16 cellular contexts compared by ENCODE assay signal in the genomic region with DNA sequence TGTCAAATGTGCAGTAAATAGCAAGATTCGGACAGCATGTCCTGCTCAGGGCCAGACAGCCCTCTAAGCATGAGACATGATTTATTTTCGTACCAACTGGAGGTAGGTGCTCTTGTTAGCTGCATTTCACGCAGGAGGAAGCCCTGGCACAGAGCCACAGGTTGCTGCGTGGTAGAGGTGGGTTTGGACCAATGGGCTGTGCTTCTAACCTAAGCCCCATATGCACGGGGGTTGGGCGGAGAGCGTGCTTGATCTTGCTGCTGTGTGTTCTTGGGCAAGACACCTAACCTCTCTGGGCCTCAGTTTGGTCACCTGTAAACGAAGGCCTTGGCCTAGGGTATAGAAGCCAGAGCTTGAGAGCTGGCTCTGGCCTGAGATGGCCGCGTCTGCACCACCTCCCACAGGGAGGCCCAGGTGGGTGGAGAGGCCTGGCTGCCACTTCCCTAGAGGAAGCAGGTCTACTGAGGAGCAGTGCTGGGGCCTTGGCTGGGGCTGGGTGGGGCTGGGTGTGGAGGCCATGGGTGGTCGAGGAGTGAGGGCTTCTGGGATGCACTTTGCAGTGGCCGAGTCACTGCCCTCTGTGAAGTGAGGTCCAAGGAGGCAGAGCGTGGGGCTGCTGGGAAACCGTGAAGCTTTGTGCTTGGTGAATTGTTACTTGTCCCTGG. TPM values are rescaled to one million over a fixed set of nuclear protein-coding genes. Genes with fewer than 3 reads are reported as not detected.
DNase-seq lines count a peak whose midpoint lies in the region; ATAC-seq, FAIRE-seq and TF ChIP-seq lines count a peak whose summit lies in the region.
"Had no signal": no experiment of that assay in that cellular context is flagged by ENCODE, and none has a peak within 500 bp of the region (broad histone marks: within the 10 kb centered on the region; RNA-seq: fewer than 3 reads in every experiment).

No MANE protein-coding gene starts in this region.

- SMC1A ChIA-PET in GM12878 (lab: Charles Lee; ENCODE audit: uncharacterized antibody, unreplicated experiment) = interaction anchor here (1.3 to 1.8 kb wide), 2 partner anchors 9 to 33 kb away, joined by 3 to 6 read pairs; no protein-coding TSS in a partner anchor

- H4K20me1 ChIP-seq in H9 (ENCODE audit: control insufficient read depth, insufficient read depth, insufficient read length) = no peaks in the 10 kb centered on the region
- H4K20me1 ChIP-seq in GM12878 (ENCODE audit: control insufficient read depth, insufficient read depth) = no peaks in the 10 kb centered on the region

- H4K8ac ChIP-seq in H9 (replicated peaks; ENCODE audit: insufficient read length, low read depth, low read length) = no peak overlapping the region

- H4K91ac ChIP-seq in H9 (ENCODE audit: insufficient read length, low read depth, low read length) = no peak overlapping the region

- BruUV-seq in GM12878 (replicated peaks; lab: Mats Ljungman, UMichigan) = no TSS peak

- H3K79me2 ChIP-seq in H9 (ENCODE audit: insufficient read depth, low read length) = no peaks in the 10 kb centered on the region; the same call in 1 of the 2 replicates
- no peaks in the 10 kb centered on the region; the same call in 1 of the 2 replicates for H3K79me2 ChIP-seq in GM12878 (ENCODE audit: control insufficient read depth, insufficient read depth, low read length)

- H3K9me3 ChIP-seq in H9 (ENCODE audit: control insufficient read depth, low read depth, low read length) (no peaks in the 10 kb centered on the region), GM12878 (replicated peaks; ENCODE audit: control insufficient read depth, insufficient read depth, low read length) (no peaks in the 10 kb centered on the region), left lung (no peaks in the 10 kb centered on the region)
- H3K9me3 ChIP-seq: pancreas had no signal

- H3K9ac ChIP-seq in H9 (ENCODE audit: extremely low read depth, insufficient read length, low read length) (no peak overlapping the region), GM12878 (ENCODE audit: control insufficient read depth, insufficient read depth, low read length) (no peak overlapping the region; the same call in 1 of the 2 replicates)

- peaks cover 39 to 63% of the 10 kb centered on the region in 2 experiments for H3K4me1 Mint-ChIP-seq in H9
- H3K4me1 Mint-ChIP-seq in stimulated activated memory B cell treated with anti-CD40 and anti-IgM and Interleukin-4, amounts not matched to agents 10 μg/mL and 1 μg/mL and 100 μg/mL, for 72 hours = peaks cover 84% of the 10 kb centered on the region
- peaks cover 23% of the 10 kb centered on the region for H3K4me1 Mint-ChIP-seq in activated T-cell treated with anti-CD3 and anti-CD28 coated beads, Interleukin-2, amount 50 U/mL, for 4 hours (ENCODE audit: low read depth)

- H3K36me3 ChIP-seq in GM12878 (ENCODE audit: control insufficient read depth in 2 of 2, insufficient read depth in 2 of 2, low read length in 1 of 2) = no peaks in the 10 kb centered on the region
- H3K36me3 ChIP-seq in left lung = no peaks in the 10 kb centered on the region
- H3K36me3 ChIP-seq: pancreas had no signal

- RAD21 ChIA-PET in GM12878 (lab: Charles Lee; ENCODE audit: unreplicated experiment) = interaction anchor here (0.9 to 1.3 kb wide), 3 partner anchors 9 to 18 kb away, joined by 3 to 4 read pairs (median 3); no protein-coding TSS in a partner anchor

- no peak overlapping the region for H2BK120ac ChIP-seq in H9 (ENCODE audit: low read depth, low read length, poor library complexity, severe bottlenecking)

- FAIRE-seq in GM12878 (lab: Jason Lieb, UNC) = no peak
- FAIRE-seq: G401.6, GM18507, pancreas had no signal

- H3K27ac ChIP-seq in H9 (ENCODE audit: insufficient read length, low read depth, low read length) = no peak overlapping the region
- no peak overlapping the region for H3K27ac ChIP-seq in GM12878 (ENCODE audit: control insufficient read depth, insufficient read depth)
- H3K27ac ChIP-seq in left lung = no peak overlapping the region
- H3K27ac ChIP-seq: C4-2B had no signal

- H2BK20ac ChIP-seq in H9 (ENCODE audit: low read depth, low read length, poor library complexity, severe bottlenecking) = no peak overlapping the region

- no peak overlapping the region for H2AK5ac ChIP-seq in H9 (ENCODE audit: insufficient read length, low read length)

- H3K27me3 ChIP-seq in H9 (ENCODE audit: insufficient read depth, low read length) (no peaks in the 10 kb centered on the region), GM12878 (replicated peaks in 1 of 2; ENCODE audit: control insufficient read depth in 2 of 2, insufficient read depth in 2 of 2, low read length in 1 of 2) (no peaks in the 10 kb centered on the region), left lung (no peaks in the 10 kb centered on the region)
- H3K27me3 ChIP-seq: pancreas had no signal

- H4K5ac ChIP-seq in H9 (ENCODE audit: insufficient read length, low read depth, low read length) = no peak overlapping the region

- no peak overlapping the region for H2BK5ac ChIP-seq in H9 (ENCODE audit: insufficient read length, low read length)

- DNase-seq in H9 (peak; percentile 19), GM12878 (ENCODE audit: low read depth, low spot score) (no peak), left lung (peak; percentile 32 to 79), NCI-H446 treated with DMSO at 0.1 percent for 48 hours (lab: John Stamatoyannopoulos, UW) (no peak), AG08396 (ENCODE audit: low spot score) (no peak)
- no peak for DNase-seq in activated T-cell treated with anti-CD3 and anti-CD28 coated beads, Interleukin-2, amount 50 U/mL, for 4 hours
- DNase-seq in stimulated activated CD4-positive, alpha-beta T cell treated with anti-CD3 and anti-CD28 coated beads, Interleukin-4, amount 100 ng/mL, for 4 hours = no peak
- DNase-seq: activated CD8-positive, alpha-beta memory T cell treated with anti-CD3 and anti-CD28 coated beads for 24 hours; activated naive CD4-positive, alpha-beta T cell treated with Interleukin-2 at 50 U/mL for 16 hours; foreskin fibroblast had no signal

- TF ChIP-seq POLR2A in GM12878 (IDR thresholded peaks at IDR 0.05; ENCODE audit: low read depth, low read length) = no peak

- no CpG with 5 or more reads among the region's 14 CpGs for WGBS in H9 (ENCODE audit: extremely low coverage, insufficient read length, low lambda C conversion rate)
- WGBS in GM12878 (ENCODE audit: insufficient coverage, insufficient replicate concordance, low lambda C conversion rate, missing lambda C conversion rate) = 51% methylated on average over 14 of the region's 14 CpGs

- H3K56ac ChIP-seq in H9 (ENCODE audit: insufficient read length, low read depth, low read length) = no peak overlapping the region

- H2AFZ ChIP-seq in H9 (ENCODE audit: low read length) (no peak overlapping the region), GM12878 (ENCODE audit: control insufficient read depth, low read depth, low read length) (no peak overlapping the region)

- no peak overlapping the region for H3K4me3 ChIP-seq in GM12878
- no peak overlapping the region for H3K4me3 ChIP-seq in left lung
- H3K4me3 ChIP-seq: pancreas had no signal

- H3K4me2 ChIP-seq in H9 (ENCODE audit: insufficient read depth, insufficient read length, low read length) = no peak overlapping the region
- H3K4me2 ChIP-seq in GM12878 (ENCODE audit: control insufficient read depth, insufficient read depth) = peak overlapping the region; percentile 49; the same call in 1 of the 2 replicates

- TF ChIP-seq RAD21 in GM12878 (IDR thresholded peaks at IDR 0.05; ENCODE audit: insufficient read depth, low read depth, low read length) = no peak

- no peak overlapping the region for H2BK15ac ChIP-seq in H9 (ENCODE audit: low read depth, low read length)

- H2BK12ac ChIP-seq in H9 (ENCODE audit: insufficient read length, low read depth, low read length) = no peak overlapping the region

- TF ChIP-seq EP300 in GM12878 (IDR thresholded peaks at IDR 0.05; ENCODE audit: borderline replicate concordance in 1 of 2, control insufficient read depth in 1 of 2, low read depth in 2 of 2, low read length in 2 of 2) = no peak

- H3T11ph ChIP-seq in H9 (ENCODE audit: low read length) = no peak overlapping the region

- no peak; the same call in 2 of the 3 replicates for ATAC-seq in GM12878
- no peak for ATAC-seq in left lung
- no peak for ATAC-seq in stimulated activated memory B cell treated with anti-CD40 and anti-IgM and Interleukin-4, amounts not matched to agents 10 μg/mL and 1 μg/mL and 100 μg/mL, for 72 hours
- ATAC-seq in activated T-cell treated with anti-CD3 and anti-CD28 coated beads, Interleukin-2, amount 50 U/mL, for 4 hours = no peak
- ATAC-seq: SK-N-SH treated with all-trans-retinoic acid at 6 μM for 48 hours had no signal

- H3K4me3 Mint-ChIP-seq in H9 = no peak overlapping the region
- peak overlapping the region; percentile 52 for H3K4me3 Mint-ChIP-seq in stimulated activated memory B cell treated with anti-CD40 and anti-IgM and Interleukin-4, amounts not matched to agents 10 μg/mL and 1 μg/mL and 100 μg/mL, for 72 hours
- H3K4me3 Mint-ChIP-seq in activated T-cell treated with anti-CD3 and anti-CD28 coated beads, Interleukin-2, amount 50 U/mL, for 4 hours = no peak overlapping the region

- intact Hi-C loops in GM12878 (cut with micrococcal nuclease; ENCODE audit: unreplicated experiment) (no loop called here), left lung (cut with DNase I) (no loop called here)

- no peak overlapping the region for H3K23ac ChIP-seq in H9 (ENCODE audit: insufficient read length, low read depth, low read length)

- in situ Hi-C loops in GM12878 (cut with MboI) = no loop called here

- peaks cover 22% of the 10 kb centered on the region for H3K27me3 Mint-ChIP-seq in H9 (ENCODE audit: low read depth)
- H3K27me3 Mint-ChIP-seq in stimulated activated memory B cell treated with anti-CD40 and anti-IgM and Interleukin-4, amounts not matched to agents 10 μg/mL and 1 μg/mL and 100 μg/mL, for 72 hours = no peaks in the 10 kb centered on the region
- no peaks in the 10 kb centered on the region for H3K27me3 Mint-ChIP-seq in activated T-cell treated with anti-CD3 and anti-CD28 coated beads, Interleukin-2, amount 50 U/mL, for 4 hours (ENCODE audit: low read depth)

- no peak overlapping the region; the same call in 1 of the 2 replicates for H3K14ac ChIP-seq in H9 (ENCODE audit: insufficient read depth, low read length)

- POLR2A ChIA-PET in GM12878 (lab: Charles Lee) = interaction anchor here (1.0 kb wide), 1 partner anchor 18 kb away, joined by 3 read pairs; no protein-coding TSS in a partner anchor

- H3K23me2 ChIP-seq in H9 (ENCODE audit: insufficient read length, low read depth, low read length, poor library complexity, severe bottlenecking) = peaks cover 5% of the 10 kb centered on the region

- no peaks in the 10 kb centered on the region; the same call in 1 of the 2 replicates for H3K4me1 ChIP-seq in H9 (ENCODE audit: insufficient read depth, low read length)
- peaks cover 32% of the 10 kb centered on the region for H3K4me1 ChIP-seq in GM12878 (ENCODE audit: control insufficient read depth, insufficient read depth, low read length)
- H3K4me1 ChIP-seq in left lung = peaks cover 27 to 60% of the 10 kb centered on the region in 2 donors

- no peaks in the 10 kb centered on the region for H3K9me3 Mint-ChIP-seq in H9
- H3K9me3 Mint-ChIP-seq in stimulated activated memory B cell treated with anti-CD40 and anti-IgM and Interleukin-4, amounts not matched to agents 10 μg/mL and 1 μg/mL and 100 μg/mL, for 72 hours = no peaks in the 10 kb centered on the region
- H3K9me3 Mint-ChIP-seq in activated T-cell treated with anti-CD3 and anti-CD28 coated beads, Interleukin-2, amount 50 U/mL, for 4 hours = no peaks in the 10 kb centered on the region

- CTCF ChIA-PET in GM12878 (lab: Yijun Ruan, JAX) = interaction anchor here (2.9 kb wide), 1 partner anchor 18 kb away, joined by 11 read pairs; no protein-coding TSS in a partner anchor

- no peak overlapping the region; a peak in 3 of 7 replicates for H3K27ac Mint-ChIP-seq in H9
- H3K27ac Mint-ChIP-seq in stimulated activated memory B cell treated with anti-CD40 and anti-IgM and Interleukin-4, amounts not matched to agents 10 μg/mL and 1 μg/mL and 100 μg/mL, for 72 hours = peak overlapping the region; percentile 63

- H3K4ac ChIP-seq in H9 (ENCODE audit: low read depth, low read length) = no peak overlapping the region

- no peak for TF ChIP-seq CTCF in H9 (conservative IDR thresholded peaks at IDR 0.05)
- TF ChIP-seq CTCF in GM12878 (IDR thresholded peaks at IDR 0.05 in 2 of 3, conservative IDR thresholded peaks at IDR 0.05 in 1 of 3; ENCODE audit: control insufficient read depth in 2 of 3, extremely low read depth in 1 of 3, insufficient read depth in 1 of 3, low read depth in 3 of 3, low read length in 3 of 3) = no peak
- TF ChIP-seq CTCF in left lung (IDR thresholded peaks at IDR 0.05) = no peak

- no peaks in the 10 kb centered on the region for H3K36me3 Mint-ChIP-seq in H9 (ENCODE audit: insufficient read depth in 1 of 3, low read depth in 3 of 3)
- H3K36me3 Mint-ChIP-seq in stimulated activated memory B cell treated with anti-CD40 and anti-IgM and Interleukin-4, amounts not matched to agents 10 μg/mL and 1 μg/mL and 100 μg/mL, for 72 hours = no peaks in the 10 kb centered on the region
- no peaks in the 10 kb centered on the region for H3K36me3 Mint-ChIP-seq in activated T-cell treated with anti-CD3 and anti-CD28 coated beads, Interleukin-2, amount 50 U/mL, for 4 hours (ENCODE audit: insufficient read depth)

- H3K18ac ChIP-seq in H9 (ENCODE audit: insufficient read length, low read depth, low read length) = no peak overlapping the region

- no peaks in the 10 kb centered on the region for H3K79me1 ChIP-seq in H9 (ENCODE audit: insufficient read depth, low read depth, low read length, poor library complexity, severe bottlenecking)

RNA-seq across cellular contexts. Expression of gene GRAMD4, which starts 38.5 kb away (rescaled TPM):
- 19.8 and 20.4 TPM in 2 replicates for total RNA-seq in H9 (2021)
- 20.3 and 24.6 TPM in 2 replicates for total RNA-seq in GM12878 (2013; cell fraction: nucleolus; rRNA removed)
- 27.4 and 28.7 TPM in 2 replicates for total RNA-seq in GM12878 (2014; rRNA removed)
- total RNA-seq in GM12878 (2014; rRNA removed; fragmentation: Illumina TruSeq; extraction: Trizol) = 8.9 and 11.7 TPM in 2 replicates
- 45.5 and 49.1 TPM in 2 replicates for total RNA-seq in GM12878 (2021)
- polyA plus RNA-seq in GM12878 (2011; ENCODE audit: low read depth) = 2.6 TPM
- polyA plus RNA-seq in GM12878 (2011; rRNA removed) = 22.1 and 24.3 TPM in 2 replicates
- polyA plus RNA-seq in GM12878 (2011; cell fraction: cytosol; rRNA removed) = 11.8 and 18.5 TPM in 2 replicates
- 69.1 and 78.8 TPM in 2 replicates for polyA plus RNA-seq in GM12878 (2011; cell fraction: nucleus; rRNA removed)
- polyA plus RNA-seq in GM12878 (2012) = 6.2 and 8.4 TPM in 2 replicates
- 7.2 and 9.5 TPM in 2 replicates for polyA plus RNA-seq in GM12878 (2014; fragmentation: Illumina TruSeq; extraction: Trizol)
- under 1 TPM; 0.21 to 0.73 TPM for polyA plus RNA-seq in GM12878 (2014; fragmentation: Nextera tagmentation; extraction: Ambion mirVana)
- 32.3 and 38.6 TPM in 2 replicates for polyA plus RNA-seq in GM12878 (2014; rRNA removed)
- polyA plus RNA-seq in GM12878 (2016; fragmentation: Nextera tagmentation; extraction: Ambion mirVana) = 1 to 10 TPM; 4.2 to 5.3 TPM
- polyA minus RNA-seq in GM12878 (2011; rRNA and poly(A)+ RNA removed) = 34.2 and 34.7 TPM in 2 replicates
- polyA minus RNA-seq in GM12878 (2011; cell fraction: cytosol; rRNA and poly(A)+ RNA removed) = 13.9 and 15.8 TPM in 2 replicates
- 26.5 and 39.9 TPM in 2 replicates for polyA minus RNA-seq in GM12878 (2011; cell fraction: nucleus; rRNA and poly(A)+ RNA removed)
- 10 to 100 TPM; 61.8 to 78.2 TPM for total RNA-seq in left lung
- 10 to 100 TPM; 30.9 to 35.4 (median 33.0) TPM for total RNA-seq in activated T-cell treated with anti-CD3 and anti-CD28 coated beads, Interleukin-2, amount 50 U/mL, for 4 hours

RNA-seq across cellular contexts. Expression of gene CELSR1, which starts 44.3 kb away (rescaled TPM):
- total RNA-seq in H9 (2021) (21.2 and 22.6 TPM in 2 replicates), GM12878 (2014; rRNA removed) (0.34 and 0.38 TPM in 2 replicates), GM12878 (2014; rRNA removed; fragmentation: Illumina TruSeq; extraction: Trizol) (0.22 and 0.23 TPM in 2 replicates), GM12878 (2021) (0.74 and 0.90 TPM in 2 replicates), left lung (10 to 100 TPM; 36.3 to 59.8 TPM)
- total RNA-seq in GM12878 (2013; cell fraction: nucleolus; rRNA removed) = 6.5 and 9.5 TPM in 2 replicates
- polyA plus RNA-seq in GM12878 (2011; ENCODE audit: low read depth) = 0.20 TPM
- polyA plus RNA-seq in GM12878 (2011; rRNA removed) (1.3 and 1.7 TPM in 2 replicates), GM12878 (2014; fragmentation: Illumina TruSeq; extraction: Trizol) (0.32 and 0.37 TPM in 2 replicates), GM12878 (2014; fragmentation: Nextera tagmentation; extraction: Ambion mirVana) (under 1 TPM in 1 of 2 experiments, not detected in 1; 0.05 TPM), GM12878 (2014; rRNA removed) (0.66 and 0.78 TPM in 2 replicates), GM12878 (2016; fragmentation: Nextera tagmentation; extraction: Ambion mirVana) (under 1 TPM in 1 of 2 experiments, not detected in 1; 0.08 TPM)
- polyA plus RNA-seq in GM12878 (2011; cell fraction: cytosol; rRNA removed) = 2.4 and 2.5 TPM in 2 replicates
- 14.0 and 14.2 TPM in 2 replicates for polyA plus RNA-seq in GM12878 (2011; cell fraction: nucleus; rRNA removed)
- polyA plus RNA-seq in GM12878 (2012) = 0.51 and 0.73 TPM in 2 replicates
- polyA minus RNA-seq in GM12878 (2011; rRNA and poly(A)+ RNA removed) = 5.9 and 8.8 TPM in 2 replicates
- 2.8 and 3.7 TPM in 2 replicates for polyA minus RNA-seq in GM12878 (2011; cell fraction: cytosol; rRNA and poly(A)+ RNA removed)
- 9.6 and 16.9 TPM in 2 replicates for polyA minus RNA-seq in GM12878 (2011; cell fraction: nucleus; rRNA and poly(A)+ RNA removed)
- under 1 TPM; 0.22 to 0.63 (median 0.38) TPM for total RNA-seq in activated T-cell treated with anti-CD3 and anti-CD28 coated beads, Interleukin-2, amount 50 U/mL, for 4 hours

Comparison
In these comparisons a context has a peak if more than half of its experiments do, and no peak if none do; other contexts are left out.
1. DNase-seq: peak in H9 (single experiment) and left lung (2 of 2); none in GM12878 (single experiment), NCI-H446 treated with DMSO at 0.1 percent for 48 hours (single experiment), activated T-cell treated with anti-CD3 and anti-CD28 coated beads, Interleukin-2, amount 50 U/mL, for 4 hours (single experiment), stimulated activated CD4-positive, alpha-beta T cell treated with anti-CD3 and anti-CD28 coated beads, Interleukin-4, amount 100 ng/mL, for 4 hours (0 of 2) and AG08396 (single experiment).